14 cellular contexts compared by ENCODE assay signal in the genomic region with DNA sequence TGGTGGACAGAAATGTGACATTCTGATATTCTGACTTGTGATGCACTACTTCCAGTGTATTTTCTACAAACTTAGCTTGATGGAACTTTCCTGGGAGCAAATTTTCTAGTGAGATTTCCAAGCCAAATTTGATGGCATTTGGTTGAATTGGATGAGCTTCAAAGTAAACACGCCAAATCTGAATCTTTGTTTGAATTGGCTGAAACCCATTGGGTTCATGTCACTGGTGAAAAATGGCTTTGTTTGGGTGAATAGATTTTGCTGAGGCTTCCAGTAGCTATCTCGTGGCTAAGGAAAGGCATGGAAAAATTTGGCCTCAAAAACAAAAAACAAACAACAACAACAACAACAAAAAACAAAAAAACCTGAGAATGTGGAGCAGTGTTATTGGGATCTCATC.
DNase-seq lines count a peak whose midpoint lies in the region; ATAC-seq and TF ChIP-seq lines count a peak whose summit lies in the region.
"Had no signal": no experiment of that assay in that cellular context is flagged by ENCODE, and none has a peak within 500 bp of the region (broad histone marks: within the 10 kb centered on the region; RNA-seq: fewer than 3 reads in every experiment).

No MANE protein-coding gene starts in this region.

- TF ChIP-seq CTCF in SK-N-SH (IDR thresholded peaks at IDR 0.05) = no peak
- TF ChIP-seq CTCF in PC-3 (conservative IDR thresholded peaks at IDR 0.05; ENCODE audit: low read depth, low read length) = no peak
- no peak for TF ChIP-seq CTCF in fibroblast of mammary gland (conservative IDR thresholded peaks at IDR 0.05; ENCODE audit: control insufficient read depth, insufficient read depth, low read depth, low read length)
- no peak for TF ChIP-seq CTCF in thoracic aorta (IDR thresholded peaks at IDR 0.05)
- no peak for TF ChIP-seq CTCF in gastrocnemius medialis (IDR thresholded peaks at IDR 0.05 in 4 of 5, conservative IDR thresholded peaks at IDR 0.05 in 1 of 5)

- intact Hi-C loops in PC-3 (cut with micrococcal nuclease) (no loop called here), gastrocnemius medialis (cut with DNase I; ENCODE audit: low total_unique reads) (no loop called here)

- no peaks in the 10 kb centered on the region for H3K27me3 Mint-ChIP-seq in effector memory CD8-positive, alpha-beta T cell

- 40% methylated on average over 2 of the region's 2 CpGs for WGBS in SK-N-SH (ENCODE audit: low lambda C conversion rate)

- CTCF ChIA-PET in SK-N-SH (lab: Yijun Ruan, JAX) (interaction anchor here (0.7 kb wide), 2 partner anchors 30 to 216 kb away, joined by 3 read pairs; no protein-coding TSS in a partner anchor), PC-3 (lab: Charles Lee) (no interaction called here)

- in situ Hi-C loops in gastrocnemius medialis (cut with MboI; ENCODE audit: low sequenced_read_pairs in 4 of 4) = no loop called here

- no peak for ATAC-seq in SK-N-SH treated with all-trans-retinoic acid at 6 μM for 48 hours
- no peak for ATAC-seq in PC-3
- no peak for ATAC-seq in thoracic aorta (ENCODE audit: insufficient number of reproducible peaks, low FRiP score, low read depth)
- ATAC-seq in gastrocnemius medialis = no peak
- ATAC-seq in effector memory CD8-positive, alpha-beta T cell (replicated peaks) = no peak

- no peak overlapping the region for H3K4me2 ChIP-seq in SK-N-SH
- H3K4me2 ChIP-seq in PC-3 (ENCODE audit: low read length) = no peak overlapping the region

- POLR2A ChIA-PET in SK-N-SH (lab: Yijun Ruan, JAX) = no interaction called here
- POLR2A ChIA-PET in PC-3 (lab: Charles Lee; ENCODE audit: unreplicated experiment) = no interaction called here

- H3K4me3 ChIP-seq in SK-N-SH (ENCODE audit: low read depth in 2 of 2, low read length in 1 of 2) = no peak overlapping the region
- no peak overlapping the region for H3K4me3 ChIP-seq in PC-3 (ENCODE audit: low read length)
- H3K4me3 ChIP-seq in fibroblast of mammary gland (ENCODE audit: control insufficient read depth, low read depth, low read length) = no peak overlapping the region
- H3K4me3 ChIP-seq in thoracic aorta = no peak overlapping the region
- no peak overlapping the region for H3K4me3 ChIP-seq in gastrocnemius medialis

- H3K36me3 ChIP-seq in SK-N-SH (replicated peaks in 1 of 2; ENCODE audit: control insufficient read depth in 1 of 2, insufficient read depth in 2 of 2, low read length in 1 of 2) = no peaks in the 10 kb centered on the region
- H3K36me3 ChIP-seq in PC-3 (ENCODE audit: low read depth, low read length) = no peaks in the 10 kb centered on the region
- no peaks in the 10 kb centered on the region for H3K36me3 ChIP-seq in thoracic aorta
- H3K36me3 ChIP-seq in gastrocnemius medialis = no peaks in the 10 kb centered on the region

- no peak for TF ChIP-seq RAD21 in SK-N-SH (IDR thresholded peaks at IDR 0.05; ENCODE audit: low read length)

- H3K4me1 Mint-ChIP-seq in effector memory CD8-positive, alpha-beta T cell (ENCODE audit: low read depth in 2 of 2) = no peaks in the 10 kb centered on the region

- TF ChIP-seq POLR2A in gastrocnemius medialis (IDR thresholded peaks at IDR 0.05) = no peak

- TF ChIP-seq EP300 in SK-N-SH (IDR thresholded peaks at IDR 0.05; ENCODE audit: borderline replicate concordance in 1 of 2, low read depth in 1 of 2, low read length in 1 of 2) = no peak; a peak in 1 of 4 replicates

- H3K27ac Mint-ChIP-seq in effector memory CD8-positive, alpha-beta T cell = no peak overlapping the region

- BruUV-seq in PC-3 (replicated peaks; lab: Mats Ljungman, UMichigan) = no TSS peak

- DNase-seq in SK-N-SH (no peak), PC-3 (peak; percentile 51), fibroblast of mammary gland (ENCODE audit: low read depth) (peak; percentile 12), thoracic aorta (ENCODE audit: low spot score) (no peak), H4 (ENCODE audit: low spot score) (no peak), gastrocnemius medialis (no peak)
- no peak for DNase-seq in effector memory CD8-positive, alpha-beta T cell
- DNase-seq: DMS153, NCI-H1417 treated with DMSO at 0.1 percent for 48 hours, NCI-H345, NCI-H774, SIG-M5 had no signal

- H3K27me3 ChIP-seq in SK-N-SH (ENCODE audit: insufficient read depth) (no peaks in the 10 kb centered on the region), PC-3 (ENCODE audit: low read length) (no peaks in the 10 kb centered on the region), thoracic aorta (replicated peaks; ENCODE audit: insufficient read depth) (no peaks in the 10 kb centered on the region), gastrocnemius medialis (no peaks in the 10 kb centered on the region)

- no peaks in the 10 kb centered on the region for H3K9me3 Mint-ChIP-seq in effector memory CD8-positive, alpha-beta T cell

- H3K9me3 ChIP-seq in SK-N-SH (no peaks in the 10 kb centered on the region), PC-3 (ENCODE audit: low read length) (no peaks in the 10 kb centered on the region), thoracic aorta (no peaks in the 10 kb centered on the region), gastrocnemius medialis (no peaks in the 10 kb centered on the region)

- no peak overlapping the region for H3K9ac ChIP-seq in SK-N-SH
- no peak overlapping the region for H3K9ac ChIP-seq in PC-3 (ENCODE audit: low read length)

- H2AFZ ChIP-seq in SK-N-SH (ENCODE audit: low read depth) (no peak overlapping the region), PC-3 (ENCODE audit: low read length) (no peak overlapping the region)

- H4K20me1 ChIP-seq in SK-N-SH (ENCODE audit: insufficient read depth) (no peaks in the 10 kb centered on the region), PC-3 (ENCODE audit: low read length) (no peaks in the 10 kb centered on the region)

- H3K4me1 ChIP-seq in SK-N-SH (ENCODE audit: control insufficient read depth in 1 of 2, insufficient read depth in 2 of 2, low read depth in 1 of 2, low read length in 1 of 2) (peaks cover 4 to 15% of the 10 kb centered on the region in 2 experiments; a peak in 2 of 4 replicates), PC-3 (ENCODE audit: insufficient read depth, low read length) (peaks cover 10% of the 10 kb centered on the region), thoracic aorta (ENCODE audit: control insufficient read depth in 1 of 2, low read depth in 2 of 2) (peaks cover 19 to 54% of the 10 kb centered on the region in 2 donors), gastrocnemius medialis (no peaks in the 10 kb centered on the region)

- H3K27ac ChIP-seq in SK-N-SH (ENCODE audit: low read depth in 2 of 2, low read length in 1 of 2) (no peak overlapping the region), PC-3 (ENCODE audit: low read length) (no peak overlapping the region), thoracic aorta (peak overlapping the region; percentile 47 to 74), gastrocnemius medialis (no peak overlapping the region)
- H3K27ac ChIP-seq: C4-2B had no signal

- H3K9me2 ChIP-seq in SK-N-SH = no peaks in the 10 kb centered on the region
- no peaks in the 10 kb centered on the region for H3K9me2 ChIP-seq in PC-3 (replicated peaks; ENCODE audit: low read length)

- H3K36me3 Mint-ChIP-seq in effector memory CD8-positive, alpha-beta T cell (ENCODE audit: insufficient read depth) = no peaks in the 10 kb centered on the region

- no peaks in the 10 kb centered on the region for H3K79me2 ChIP-seq in SK-N-SH (ENCODE audit: insufficient read depth)
- no peaks in the 10 kb centered on the region for H3K79me2 ChIP-seq in PC-3 (ENCODE audit: low read length)

- no peaks in the 10 kb centered on the region for H3F3A ChIP-seq in SK-N-SH (replicated peaks; ENCODE audit: insufficient read depth)
- no peaks in the 10 kb centered on the region for H3F3A ChIP-seq in PC-3 (ENCODE audit: low read length, unreplicated experiment)

- no peak overlapping the region for H3K4me3 Mint-ChIP-seq in effector memory CD8-positive, alpha-beta T cell

TF ChIP-seq in SK-N-SH, 30 proteins besides CTCF, POLR2A, EP300 and RAD21 (continues in another document):
- TF ChIP-seq MXI1 (IDR thresholded peaks at IDR 0.05; ENCODE audit: low read depth, low read length) (no peak), NFIC (IDR thresholded peaks at IDR 0.05; ENCODE audit: borderline replicate concordance) (peak; percentile 59), TAF1 (IDR thresholded peaks at IDR 0.05; ENCODE audit: borderline replicate concordance, low read depth, low read length) (no peak), GATA2 (CRISPR knock-in tag; IDR thresholded peaks at IDR 0.05) (no peak), SIN3A (IDR thresholded peaks at IDR 0.05; ENCODE audit: borderline replicate concordance, low read depth, low read length) (no peak)
- TF ChIP-seq, protein P1, sequence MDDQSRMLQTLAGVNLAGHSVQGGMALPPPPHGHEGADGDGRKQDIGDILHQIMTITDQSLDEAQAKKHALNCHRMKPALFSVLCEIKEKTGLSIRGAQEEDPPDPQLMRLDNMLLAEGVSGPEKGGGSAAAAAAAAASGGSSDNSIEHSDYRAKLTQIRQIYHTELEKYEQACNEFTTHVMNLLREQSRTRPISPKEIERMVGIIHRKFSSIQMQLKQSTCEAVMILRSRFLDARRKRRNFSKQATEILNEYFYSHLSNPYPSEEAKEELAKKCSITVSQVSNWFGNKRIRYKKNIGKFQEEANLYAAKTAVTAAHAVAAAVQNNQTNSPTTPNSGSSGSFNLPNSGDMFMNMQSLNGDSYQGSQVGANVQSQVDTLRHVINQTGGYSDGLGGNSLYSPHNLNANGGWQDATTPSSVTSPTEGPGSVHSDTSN (IDR thresholded peaks at IDR 0.05) = peak; percentile 46; the same call in 1 of the 2 replicates

TF ChIP-seq in SK-N-SH treated with all-trans-retinoic acid at 6 μM for 48 hours, 23 proteins besides CTCF, POLR2A, EP300 and RAD21:
- TF ChIP-seq, protein P2, sequence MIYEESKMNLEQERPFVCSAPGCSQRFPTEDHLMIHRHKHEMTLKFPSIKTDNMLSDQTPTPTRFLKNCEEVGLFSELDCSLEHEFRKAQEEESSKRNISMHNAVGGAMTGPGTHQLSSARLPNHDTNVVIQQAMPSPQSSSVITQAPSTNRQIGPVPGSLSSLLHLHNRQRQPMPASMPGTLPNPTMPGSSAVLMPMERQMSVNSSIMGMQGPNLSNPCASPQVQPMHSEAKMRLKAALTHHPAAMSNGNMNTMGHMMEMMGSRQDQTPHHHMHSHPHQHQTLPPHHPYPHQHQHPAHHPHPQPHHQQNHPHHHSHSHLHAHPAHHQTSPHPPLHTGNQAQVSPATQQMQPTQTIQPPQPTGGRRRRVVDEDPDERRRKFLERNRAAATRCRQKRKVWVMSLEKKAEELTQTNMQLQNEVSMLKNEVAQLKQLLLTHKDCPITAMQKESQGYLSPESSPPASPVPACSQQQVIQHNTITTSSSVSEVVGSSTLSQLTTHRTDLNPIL (CRISPR knock-in tag; IDR thresholded peaks at IDR 0.05; ENCODE audit: low read depth) = no peak
- no peak for TF ChIP-seq ZNF70 (CRISPR knock-in tag; IDR thresholded peaks at IDR 0.05)
- no peak for TF ChIP-seq ZNF565 (CRISPR knock-in tag; conservative IDR thresholded peaks at IDR 0.05; ENCODE audit: low read depth)
- no peak for TF ChIP-seq CSDC2 (CRISPR knock-in tag; IDR thresholded peaks at IDR 0.05)
- TF ChIP-seq TCF4 (CRISPR knock-in tag; IDR thresholded peaks at IDR 0.05; ENCODE audit: borderline replicate concordance) = no peak
- TF ChIP-seq RARB (CRISPR knock-in tag; IDR thresholded peaks at IDR 0.05) = no peak
- no peak for TF ChIP-seq GLIS3 (CRISPR knock-in tag; IDR thresholded peaks at IDR 0.05)
- no peak for TF ChIP-seq ZFP30 (CRISPR knock-in tag; IDR thresholded peaks at IDR 0.05)

Comparison
In these comparisons a context has a peak if more than half of its experiments do, and no peak if none do; other contexts are left out.
1. DNase-seq: peak in PC-3 (single experiment) and fibroblast of mammary gland (single experiment); none in SK-N-SH (single experiment), thoracic aorta (single experiment), H4 (single experiment), gastrocnemius medialis (0 of 2) and effector memory CD8-positive, alpha-beta T cell (0 of 3).
2. H3K27ac ChIP-seq: peak in thoracic aorta (2 of 2); none in SK-N-SH (0 of 2), PC-3 (single experiment) and gastrocnemius medialis (0 of 4).